In the genomic region with DNA sequence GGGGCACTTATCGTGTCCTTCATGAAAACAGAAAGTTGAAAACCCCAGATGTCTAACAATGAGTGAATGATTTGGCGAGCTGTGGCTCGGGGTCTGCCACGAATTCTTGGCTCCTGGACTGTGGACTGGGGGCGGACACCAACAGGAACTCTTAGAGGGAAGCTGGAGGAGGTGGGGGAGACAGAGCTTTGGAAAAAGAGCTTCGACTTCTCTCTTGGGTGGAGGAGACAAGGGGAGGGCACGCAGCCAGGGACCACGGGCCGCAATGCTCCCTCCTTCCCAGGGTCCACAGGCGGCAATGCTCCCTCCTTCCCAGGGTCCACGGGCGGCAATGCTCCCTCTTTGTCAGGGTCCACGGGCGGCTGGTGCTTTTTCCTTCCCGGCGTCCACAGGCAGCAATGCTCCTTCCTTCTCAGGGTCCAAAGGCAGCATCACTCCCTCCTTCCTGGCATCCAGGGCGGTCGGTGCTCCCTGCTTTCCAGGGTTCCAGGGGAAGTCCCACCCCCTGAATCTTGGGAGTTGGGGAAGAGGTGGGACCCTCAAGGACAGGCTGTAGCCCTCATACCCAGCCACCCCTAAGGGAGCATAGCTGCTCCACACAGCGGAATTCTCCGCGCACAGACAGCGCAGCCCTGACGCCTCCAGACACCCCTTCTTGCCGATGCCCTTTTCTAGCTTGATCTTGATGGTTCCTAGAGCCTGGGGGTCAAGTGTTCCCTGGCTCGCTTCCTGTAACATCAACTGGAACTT, we compare ENCODE assay signal across 8 cellular contexts.
DNase-seq lines count a peak whose midpoint lies in the region; ATAC-seq and TF ChIP-seq lines count a peak whose summit lies in the region.
"Not testable (repeated sequence)": the region's sequence is repeated elsewhere in the genome, so short reads cannot be mapped to it uniquely, and the experiment has no call there.

No MANE protein-coding gene starts in this region.

- H3K36me3 Mint-ChIP-seq in CD4-positive, CD25-positive, alpha-beta regulatory T cell; T-helper 2 cell treated with Interferon-gamma antibody and Interleukin-4, amounts not matched to agents 5 μg/mL and 100 μg/mL, for 36 hours (ENCODE audit: low read depth); chondrocyte (ENCODE audit: low read depth); type B pancreatic cell: not testable (repeated sequence)

- H2BK120ac ChIP-seq in mesenchymal stem cell (ENCODE audit: low read depth, low read length), result not testable (repeated sequence)

- 94% methylated on average over 22 of the region's 25 CpGs for WGBS in mesenchymal stem cell
- WGBS in suprapubic skin, result 83% methylated on average over 25 of the region's 25 CpGs

- H3K4me1 ChIP-seq in CD4-positive, CD25-positive, alpha-beta regulatory T cell (ENCODE audit: control insufficient read depth, insufficient read depth, low read length, poor library complexity, severe bottlenecking), result peaks cover 26% of the 10 kb centered on the region
- H3K4me1 ChIP-seq in left ventricle myocardium inferior (peaks cover 40% of the 10 kb centered on the region), suprapubic skin (peaks cover 32% of the 10 kb centered on the region)
- not testable (repeated sequence) for H3K4me1 ChIP-seq in mesenchymal stem cell (ENCODE audit: control insufficient read depth, insufficient read depth, low read depth, low read length)

- H2BK15ac ChIP-seq in mesenchymal stem cell (ENCODE audit: low read depth, poor library complexity, severe bottlenecking), result not testable (repeated sequence)

- H3K27me3 ChIP-seq in CD4-positive, CD25-positive, alpha-beta regulatory T cell (ENCODE audit: control insufficient read depth, insufficient read depth, low read length); left ventricle myocardium inferior (ENCODE audit: low read depth); mesenchymal stem cell (ENCODE audit: control insufficient read depth in 1 of 2, insufficient read depth in 1 of 2, low read length in 2 of 2); suprapubic skin: not testable (repeated sequence)

- TF ChIP-seq CTCF in chondrocyte (IDR thresholded peaks at IDR 0.05); left ventricle myocardium inferior (IDR thresholded peaks at IDR 0.05; ENCODE audit: borderline replicate concordance); suprapubic skin (IDR thresholded peaks at IDR 0.05); type B pancreatic cell (conservative IDR thresholded peaks at IDR 0.05): not testable (repeated sequence)

- H4K91ac ChIP-seq in mesenchymal stem cell (ENCODE audit: low read length), result not testable (repeated sequence)

- H3K4ac ChIP-seq in mesenchymal stem cell (ENCODE audit: low read depth in 1 of 2, low read length in 2 of 2), result not testable (repeated sequence)

- H3K27ac ChIP-seq in CD4-positive, CD25-positive, alpha-beta regulatory T cell (ENCODE audit: insufficient read depth, low read length, poor library complexity, severe bottlenecking); mesenchymal stem cell (ENCODE audit: low read length, poor library complexity, severe bottlenecking); suprapubic skin: not testable (repeated sequence)
- H3K27ac ChIP-seq in left ventricle myocardium inferior (replicated peaks), result peak overlapping the region; percentile 8

- not testable (repeated sequence) for DNase-seq in CD4-positive, CD25-positive, alpha-beta regulatory T cell; T-helper 2 cell treated with Interferon-gamma antibody and Interleukin-4, amounts not matched to agents 5 μg/mL and 100 μg/mL, for 36 hours (ENCODE audit: low spot score); left ventricle myocardium inferior; mesenchymal stem cell
- DNase-seq in chondrocyte (ENCODE audit: low spot score) (peak; percentile 77), posterior vena cava (ENCODE audit: low spot score) (peak; percentile 71), suprapubic skin (ENCODE audit: low spot score in 2 of 2) (peak; percentile 56 to 67), type B pancreatic cell (ENCODE audit: extremely low spot score, unreplicated experiment) (peak; percentile 56)

- H3K14ac ChIP-seq in mesenchymal stem cell (ENCODE audit: low read length in 2 of 2), result peak overlapping the region in 1 of 2 experiments; percentile 41

- not testable (repeated sequence) for TF ChIP-seq EP300 in suprapubic skin (IDR thresholded peaks at IDR 0.05)

- H3K4me1 Mint-ChIP-seq in CD4-positive, CD25-positive, alpha-beta regulatory T cell, result peaks cover 7 to 32% (median 16%) of the 10 kb centered on the region in 4 donors
- H3K4me1 Mint-ChIP-seq in T-helper 2 cell treated with Interferon-gamma antibody and Interleukin-4, amounts not matched to agents 5 μg/mL and 100 μg/mL, for 36 hours (ENCODE audit: low read depth); chondrocyte (ENCODE audit: low read depth); type B pancreatic cell (ENCODE audit: unreplicated experiment): not testable (repeated sequence)

- not testable (repeated sequence) for H3K4me2 ChIP-seq in mesenchymal stem cell (ENCODE audit: low read length, poor library complexity, severe bottlenecking)

- peak overlapping the region; percentile 26 for H3K9ac ChIP-seq in mesenchymal stem cell (ENCODE audit: low read length)

- H3K4me3 Mint-ChIP-seq in CD4-positive, CD25-positive, alpha-beta regulatory T cell; T-helper 2 cell treated with Interferon-gamma antibody and Interleukin-4, amounts not matched to agents 5 μg/mL and 100 μg/mL, for 36 hours; chondrocyte (ENCODE audit: unreplicated experiment); type B pancreatic cell: not testable (repeated sequence)

- ATAC-seq in CD4-positive, CD25-positive, alpha-beta regulatory T cell (ENCODE audit: low read depth in 2 of 2), result not testable (repeated sequence)

- H3K36me3 ChIP-seq in CD4-positive, CD25-positive, alpha-beta regulatory T cell (ENCODE audit: control insufficient read depth, insufficient read depth, low read length); left ventricle myocardium inferior; mesenchymal stem cell (ENCODE audit: control insufficient read depth in 1 of 2, insufficient read depth in 2 of 2, low read depth in 1 of 2, low read length in 2 of 2); suprapubic skin: not testable (repeated sequence)

- H2AFZ ChIP-seq in mesenchymal stem cell (ENCODE audit: low read depth, low read length), result not testable (repeated sequence)

- H3K27ac Mint-ChIP-seq in CD4-positive, CD25-positive, alpha-beta regulatory T cell, result peak overlapping the region in 2 of 3 donors; percentile 48 to 88
- peak overlapping the region; percentile 11 for H3K27ac Mint-ChIP-seq in T-helper 2 cell treated with Interferon-gamma antibody and Interleukin-4, amounts not matched to agents 5 μg/mL and 100 μg/mL, for 36 hours
- H3K27ac Mint-ChIP-seq in chondrocyte (ENCODE audit: unreplicated experiment); type B pancreatic cell: not testable (repeated sequence)

- H3K4me3 ChIP-seq in CD4-positive, CD25-positive, alpha-beta regulatory T cell (ENCODE audit: low read depth, low read length); left ventricle myocardium inferior; mesenchymal stem cell (ENCODE audit: insufficient read depth in 1 of 2, low read depth in 1 of 2, low read length in 2 of 2); suprapubic skin: not testable (repeated sequence)

- H2AK5ac ChIP-seq in mesenchymal stem cell (ENCODE audit: low read length, severe bottlenecking), result not testable (repeated sequence)

- H3K79me1 ChIP-seq in mesenchymal stem cell (replicated peaks; ENCODE audit: low read length, poor library complexity, severe bottlenecking), result not testable (repeated sequence)

- not testable (repeated sequence) for H3K18ac ChIP-seq in mesenchymal stem cell (ENCODE audit: low read depth in 1 of 2, low read length in 2 of 2)

- not testable (repeated sequence) for H3K23ac ChIP-seq in mesenchymal stem cell (ENCODE audit: low read length in 2 of 2)

- H3K9me3 ChIP-seq in CD4-positive, CD25-positive, alpha-beta regulatory T cell (ENCODE audit: control insufficient read depth in 2 of 2, low read length in 2 of 2); left ventricle myocardium inferior (replicated peaks); mesenchymal stem cell (ENCODE audit: control insufficient read depth, low read length); suprapubic skin: not testable (repeated sequence)

- H2BK12ac ChIP-seq in mesenchymal stem cell (ENCODE audit: low read length in 2 of 2), result not testable (repeated sequence)

- not testable (repeated sequence) for H4K8ac ChIP-seq in mesenchymal stem cell (ENCODE audit: low read length)

- not testable (repeated sequence) for H3K9me3 Mint-ChIP-seq in CD4-positive, CD25-positive, alpha-beta regulatory T cell; T-helper 2 cell treated with Interferon-gamma antibody and Interleukin-4, amounts not matched to agents 5 μg/mL and 100 μg/mL, for 36 hours; chondrocyte (ENCODE audit: low read depth); type B pancreatic cell

- intact Hi-C loops in left ventricle myocardium inferior (cut with micrococcal nuclease); posterior vena cava (cut with DNase I): not testable (repeated sequence)

- H2BK5ac ChIP-seq in mesenchymal stem cell (ENCODE audit: low read depth, low read length, poor library complexity, severe bottlenecking), result not testable (repeated sequence)

- not testable (repeated sequence) for H3K27me3 Mint-ChIP-seq in CD4-positive, CD25-positive, alpha-beta regulatory T cell; T-helper 2 cell treated with Interferon-gamma antibody and Interleukin-4, amounts not matched to agents 5 μg/mL and 100 μg/mL, for 36 hours (ENCODE audit: low read depth); chondrocyte (ENCODE audit: low read depth); type B pancreatic cell

- TF ChIP-seq POLR2A in suprapubic skin (IDR thresholded peaks at IDR 0.05), result not testable (repeated sequence)
